ENCODE assay signal across 25 cellular contexts in genomic region chr7:87596696-87597095, GRCh38. TPM values are rescaled to one million over a fixed set of nuclear protein-coding genes. Genes with fewer than 3 reads are reported as not detected.
"Had no signal": no experiment of that assay in that cellular context is flagged by ENCODE, and none has a peak within 500 bp of the region (broad histone marks: within the 10 kb centered on the region; RNA-seq: fewer than 3 reads in every experiment).

No MANE protein-coding gene starts in this region.

- ATAC-seq: gastrocnemius medialis; heart right ventricle; left lobe of liver; mucosa of descending colon; psoas muscle; sciatic nerve; stimulated activated memory B cell treated with anti-CD40 and anti-IgM and Interleukin-4, amounts not matched to agents 10 μg/mL and 1 μg/mL and 100 μg/mL, for 72 hours had no signal

- H3K27me3 ChIP-seq: uterus had no signal

- H3K36me3 Mint-ChIP-seq: stimulated activated memory B cell treated with anti-CD40 and anti-IgM and Interleukin-4, amounts not matched to agents 10 μg/mL and 1 μg/mL and 100 μg/mL, for 72 hours had no signal

- H3K9ac ChIP-seq: parathyroid adenoma had no signal

- H3K4me3 Mint-ChIP-seq: nephron; stimulated activated memory B cell treated with anti-CD40 and anti-IgM and Interleukin-4, amounts not matched to agents 10 μg/mL and 1 μg/mL and 100 μg/mL, for 72 hours; stimulated activated naive CD8-positive, alpha-beta T cell treated with anti-CD3 and anti-CD28 coated beads, Interleukin-15, Interleukin-2, amounts not matched to agents 100 ng/mL and 50 ng/mL, for 24 hours had no signal

- H3K79me2 ChIP-seq: parathyroid adenoma had no signal

- H3K4me1 ChIP-seq: parathyroid adenoma, psoas muscle, uterus had no signal

- H3K4me3 ChIP-seq: esophagus muscularis mucosa, gastrocnemius medialis, heart right ventricle, mucosa of descending colon, psoas muscle, spleen, tibial artery, upper lobe of left lung, uterus had no signal

- H3K27ac Mint-ChIP-seq: nephron; stimulated activated memory B cell treated with anti-CD40 and anti-IgM and Interleukin-4, amounts not matched to agents 10 μg/mL and 1 μg/mL and 100 μg/mL, for 72 hours; stimulated activated naive CD8-positive, alpha-beta T cell treated with anti-CD3 and anti-CD28 coated beads, Interleukin-15, Interleukin-2, amounts not matched to agents 100 ng/mL and 50 ng/mL, for 24 hours had no signal

- H3K9me3 ChIP-seq: esophagus muscularis mucosa, gastrocnemius medialis, heart right ventricle, mucosa of descending colon, psoas muscle, spleen, tibial artery, upper lobe of left lung, uterus had no signal

- DNase-seq: effector memory CD4-positive, alpha-beta T cell; gastrocnemius medialis; heart right ventricle; hypothalamus; islet precursor cell; mammary epithelial cell; mucosa of descending colon; psoas muscle; retina; spleen; stimulated activated CD4-positive, alpha-beta T cell treated with anti-CD3 and anti-CD28 coated beads, Interleukin-15, amount 100 ng/mL, for 24 hours; stimulated activated CD4-positive, alpha-beta T cell treated with anti-CD3 and anti-CD28 coated beads, Interleukin-1b, Interleukin-23, amount 100 ng/mL, for 48 hours; stimulated activated CD4-positive, alpha-beta T cell treated with anti-CD3 and anti-CD28 coated beads, Interleukin-4, amount 100 ng/mL, for 24 hours; tibial artery; upper lobe of left lung; uterus had no signal

- H2AFZ ChIP-seq: parathyroid adenoma had no signal

- H3K27ac ChIP-seq: epithelial cell of prostate, esophagus muscularis mucosa, gastrocnemius medialis, heart right ventricle, parathyroid adenoma, psoas muscle, spleen, tibial artery, upper lobe of left lung, uterus had no signal

- H3K36me3 ChIP-seq: esophagus muscularis mucosa, gastrocnemius medialis, heart right ventricle, spleen, tibial artery, upper lobe of left lung, uterus had no signal

RNA-seq across cellular contexts. Expression of gene RUNDC3B, which starts 31.5 kb away (rescaled TPM):
- total RNA-seq: skeletal muscle tissue had no signal
